ENCODE assay signal across 8 cellular contexts in the genomic region with DNA sequence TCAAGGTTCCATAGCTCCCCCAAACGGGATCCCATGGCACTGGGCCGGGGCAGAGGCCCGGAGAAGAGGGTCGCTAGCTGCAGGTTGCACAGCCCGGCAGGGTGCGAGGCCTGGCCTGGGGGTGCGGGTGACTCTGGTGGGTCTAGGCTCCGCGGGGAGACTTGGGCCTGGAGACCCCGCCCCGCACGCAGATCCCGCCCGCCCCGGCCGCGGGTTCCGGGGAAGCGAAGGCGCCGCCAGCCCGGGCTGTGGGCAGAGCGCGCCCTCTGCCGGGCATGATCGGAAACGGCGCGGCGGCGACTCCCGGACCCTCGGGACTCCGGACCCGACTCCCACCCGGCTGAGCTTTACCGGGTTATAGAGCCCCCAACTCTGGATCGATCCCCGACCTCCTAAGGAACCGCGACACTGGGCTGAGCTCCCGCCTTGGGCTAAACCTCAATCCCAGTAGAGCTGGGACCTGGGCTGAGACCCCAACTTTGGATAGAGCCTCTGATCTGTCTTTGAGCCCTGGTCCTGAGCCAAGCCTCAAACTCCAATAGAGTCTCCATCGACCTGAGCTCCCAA. TPM values are rescaled to one million over a fixed set of nuclear protein-coding genes. Genes with fewer than 3 reads are reported as not detected.
DNase-seq lines count a peak whose midpoint lies in the region; ATAC-seq and TF ChIP-seq lines count a peak whose summit lies in the region.

No MANE protein-coding gene starts in this region.

- peaks cover 0 to 1% (median 0%) of the 10 kb centered on the region in 3 donors for H3K36me3 Mint-ChIP-seq in CD8-positive, alpha-beta memory T cell
- no peaks in the 10 kb centered on the region for H3K36me3 Mint-ChIP-seq in activated naive CD8-positive, alpha-beta T cell treated with anti-CD3 and anti-CD28 coated beads for 36 hours

- peak overlapping the region; percentile 0 for H3K27ac ChIP-seq in CD8-positive, alpha-beta memory T cell (ENCODE audit: low read depth, low read length)
- H3K27ac ChIP-seq in heart right ventricle (peak overlapping the region in 7 of 10 donors; percentile 30 to 86 (median 59)), prostate gland (no peak overlapping the region), urinary bladder (ENCODE audit: low read depth) (no peak overlapping the region)

- CTCF ChIA-PET in CD8-positive, alpha-beta memory T cell (lab: Charles Lee), result interaction anchor here (0.5 to 3.4 kb wide), 30 partner anchors 9 to 1550 kb away, joined by 3 to 44 read pairs (median 5); partner anchors contain the start of genes MYDGF and YJU2

- no peak for TF ChIP-seq POLR2A in prostate gland (IDR thresholded peaks at IDR 0.05)

- ATAC-seq in heart right ventricle (peak in 5 of 8 donors; percentile 3 to 32 (median 13)), GM19463 (IDR thresholded peaks at IDR 0.05; ENCODE audit: unreplicated experiment) (no peak)

- peak overlapping the region; percentile 69 for H3K4me3 ChIP-seq in CD8-positive, alpha-beta memory T cell (ENCODE audit: low read length)
- H3K4me3 ChIP-seq in heart right ventricle (peak overlapping the region; percentile 39 to 63 (median 56)), prostate gland (peak overlapping the region; percentile 26 to 43), urinary bladder (ENCODE audit: low read depth, low read length) (peak overlapping the region; percentile 47)

- H3K9me3 Mint-ChIP-seq in CD8-positive, alpha-beta memory T cell, result no peaks in the 10 kb centered on the region
- H3K9me3 Mint-ChIP-seq in activated naive CD8-positive, alpha-beta T cell treated with anti-CD3 and anti-CD28 coated beads for 36 hours, result no peaks in the 10 kb centered on the region

- intact Hi-C loops in heart right ventricle (cut with DNase I), result loop anchor here (1.0 to 10.0 kb wide), 6 partner anchors 51 to 79 kb away; partner anchors contain the start of gene SEMA6B (in 6 of the 10)
- intact Hi-C loops in prostate gland (cut with DNase I), result loop anchor here (5.0 kb wide), 2 partner anchors 59 to 86 kb away; partner anchors contain the start of gene DPP9

- peaks cover 4 to 5% of the 10 kb centered on the region in 2 donors for H3K27me3 Mint-ChIP-seq in CD8-positive, alpha-beta memory T cell
- no peaks in the 10 kb centered on the region for H3K27me3 Mint-ChIP-seq in activated naive CD8-positive, alpha-beta T cell treated with anti-CD3 and anti-CD28 coated beads for 36 hours

- H3K4me3 Mint-ChIP-seq in CD8-positive, alpha-beta memory T cell, result peak overlapping the region; percentile 41 to 81 (median 52)
- H3K4me3 Mint-ChIP-seq in activated naive CD8-positive, alpha-beta T cell treated with anti-CD3 and anti-CD28 coated beads for 36 hours, result peak overlapping the region; percentile 47

- WGBS in heart right ventricle, 2 donors, result 0% methylated on average over 43 of the region's 43 CpGs
- 2% methylated on average over 15 of the region's 43 CpGs for WGBS in prostate gland
- WGBS in urinary bladder, result under 1% methylated on average over 43 of the region's 43 CpGs

- H3K36me3 ChIP-seq in CD8-positive, alpha-beta memory T cell (ENCODE audit: insufficient read depth, low read length), result no peaks in the 10 kb centered on the region
- H3K36me3 ChIP-seq in heart right ventricle (no peaks in the 10 kb centered on the region), prostate gland (no peaks in the 10 kb centered on the region), urinary bladder (ENCODE audit: insufficient read depth) (no peaks in the 10 kb centered on the region)

- TF ChIP-seq CTCF in heart right ventricle (IDR thresholded peaks at IDR 0.05) (peak; percentile 92 to 98 (median 96)), prostate gland (IDR thresholded peaks at IDR 0.05) (peak; percentile 87 to 96 (median 91))

- DNase-seq in CD8-positive, alpha-beta memory T cell, result peak; percentile 67 to 81 (median 74)
- peak; percentile 76 for DNase-seq in HuH-7 (ENCODE audit: low spot score)
- DNase-seq in SKM-1 (lab: John Stamatoyannopoulos, UW; ENCODE audit: unreplicated experiment), result peak; percentile 53
- peak; percentile 82 for DNase-seq in activated naive CD8-positive, alpha-beta T cell treated with anti-CD3 and anti-CD28 coated beads for 36 hours
- DNase-seq in heart right ventricle, result peak; percentile 61 to 83
- DNase-seq in prostate gland (ENCODE audit: low spot score), result peak; percentile 42

- H3K9me3 ChIP-seq in CD8-positive, alpha-beta memory T cell (ENCODE audit: low read length), result no peaks in the 10 kb centered on the region
- H3K9me3 ChIP-seq in heart right ventricle (no peaks in the 10 kb centered on the region), prostate gland (no peaks in the 10 kb centered on the region)

- peaks cover 46% of the 10 kb centered on the region for H3K4me1 ChIP-seq in CD8-positive, alpha-beta memory T cell (ENCODE audit: insufficient read depth, low read length)
- H3K4me1 ChIP-seq in heart right ventricle (peaks cover 7 to 76% (median 52%) of the 10 kb centered on the region in 9 donors), prostate gland (replicated peaks) (no peaks in the 10 kb centered on the region), urinary bladder (ENCODE audit: insufficient read depth) (no peaks in the 10 kb centered on the region)

- POLR2A ChIA-PET in CD8-positive, alpha-beta memory T cell (lab: Charles Lee), result interaction anchor here (0.6 kb wide), 1 partner anchor 60 kb away, joined by 3 read pairs; no protein-coding TSS in a partner anchor

- no peaks in the 10 kb centered on the region for H3K27me3 ChIP-seq in CD8-positive, alpha-beta memory T cell (ENCODE audit: insufficient read depth, low read length, poor library complexity, severe bottlenecking)
- H3K27me3 ChIP-seq in heart right ventricle (peaks cover 0 to 5% (median 0%) of the 10 kb centered on the region in 7 donors), prostate gland (replicated peaks; ENCODE audit: insufficient read depth) (no peaks in the 10 kb centered on the region)

- H3K4me1 Mint-ChIP-seq in CD8-positive, alpha-beta memory T cell, result peaks cover 20 to 34% (median 25%) of the 10 kb centered on the region in 3 donors
- peaks cover 25% of the 10 kb centered on the region for H3K4me1 Mint-ChIP-seq in activated naive CD8-positive, alpha-beta T cell treated with anti-CD3 and anti-CD28 coated beads for 36 hours

- H3K27ac Mint-ChIP-seq in CD8-positive, alpha-beta memory T cell, result peak overlapping the region in 5 of 8 donors; percentile 8 to 75 (median 66)
- H3K27ac Mint-ChIP-seq in activated naive CD8-positive, alpha-beta T cell treated with anti-CD3 and anti-CD28 coated beads for 36 hours, result no peak overlapping the region

RNA-seq across cellular contexts. Expression of gene TNFAIP8L1, which starts 3.1 kb away (rescaled TPM):
- 10 to 100 TPM in 1 of 2 experiments, 1 to 10 TPM in 1; 9.0 to 10.0 TPM for total RNA-seq in CD8-positive, alpha-beta memory T cell
- 9.6 TPM for polyA plus RNA-seq in CD8-positive, alpha-beta memory T cell
- total RNA-seq in activated naive CD8-positive, alpha-beta T cell treated with anti-CD3 and anti-CD28 coated beads for 36 hours, result 10 to 100 TPM; 10.7 to 11.3 TPM
- total RNA-seq in heart right ventricle (10 to 100 TPM in 1 of 10 donors, 1 to 10 TPM in 9; 2.5 to 13.4 (median 6.1) TPM), prostate gland (1 to 10 TPM; 4.0 to 6.2 TPM), urinary bladder (6.6 TPM)
- polyA plus RNA-seq in heart right ventricle (1 to 10 TPM; 5.0 to 8.9 TPM), urinary bladder (9.9 TPM)

RNA-seq across cellular contexts. Expression of gene MYDGF, which starts 33.9 kb away (rescaled TPM):
- 10 to 100 TPM; 83.2 to 88.6 TPM for total RNA-seq in CD8-positive, alpha-beta memory T cell
- polyA plus RNA-seq in CD8-positive, alpha-beta memory T cell, result 146 TPM
- total RNA-seq in activated naive CD8-positive, alpha-beta T cell treated with anti-CD3 and anti-CD28 coated beads for 36 hours, result 10 to 100 TPM; 59.2 to 65.8 TPM
- total RNA-seq in heart right ventricle (10 to 100 TPM; 14.2 to 48.5 (median 21.1) TPM), prostate gland (100 to 1,000 TPM in 1 of 2 donors, 10 to 100 TPM in 1; 70.9 to 116 TPM), urinary bladder (49.3 TPM)
- polyA plus RNA-seq in heart right ventricle (100 to 1,000 TPM in 1 of 2 donors, 10 to 100 TPM in 1; 28.2 to 211 TPM), urinary bladder (104 TPM)

Comparison
In these comparisons a context has a peak if more than half of its experiments do, and no peak if none do; other contexts are left out.
1. H3K27ac ChIP-seq: peak in CD8-positive, alpha-beta memory T cell (single experiment) and heart right ventricle (7 of 10); none in prostate gland (0 of 2) and urinary bladder (single experiment).
2. Peak in every context shown above with its lines, with median percentiles within 50 percentile points of each other: DNase-seq and H3K4me3 ChIP-seq.